Comparison of ENCODE assay signal across 20 cellular contexts in genomic region chr6:105507811-105508210, GRCh38.
"Had no signal": no experiment of that assay in that cellular context is flagged by ENCODE, and none has a peak within 500 bp of the region (broad histone marks: within the 10 kb centered on the region; RNA-seq: fewer than 3 reads in every experiment).

No MANE protein-coding gene starts in this region.

- DNase-seq: activated CD4-positive, alpha-beta T cell treated with anti-CD3 and anti-CD28 coated beads for 48 hours; activated CD4-positive, alpha-beta T cell treated with anti-CD3 and anti-CD28 coated beads, Interleukin-2, amount 50 U/mL, for 4 hours; activated CD8-positive, alpha-beta T cell treated with anti-CD3 and anti-CD28 coated beads, Interleukin-2, amount 10 ng/mL, durations not matched to agents 7 days and 5 days; activated effector memory CD4-positive, alpha-beta T cell treated with anti-CD3 and anti-CD28 coated beads, Interleukin-2, amount 50 U/mL, for 16 hours; activated naive CD4-positive, alpha-beta T cell treated with Interleukin-2 at 50 U/mL for 16 hours; activated naive CD8-positive, alpha-beta T cell treated with anti-CD3 and anti-CD28 coated beads, Interleukin-2, amount 50 U/mL, for 24 hours; activated T-cell treated with anti-CD3 and anti-CD28 coated beads, Interleukin-2, amount 50 U/mL, for 4 hours; amniotic stem cell; cerebellar nuclear complex; Karpas-422; NCI-H1048; NCI-H1930; NCI-H510A treated with DMSO at 0.1 percent for 48 hours; Peyer's patch; SHP77; T-cell; T-helper 2 cell; T1000 had no signal

- H3K4me3 ChIP-seq: ascending aorta, Peyer's patch, SJSA1 had no signal
